ENCODE assay signal across 25 cellular contexts in genomic region chr17:76955191-76955590, GRCh38.
"Had no signal": no experiment of that assay in that cellular context is flagged by ENCODE, and none has a peak within 500 bp of the region (broad histone marks: within the 10 kb centered on the region; RNA-seq: fewer than 3 reads in every experiment).

No MANE protein-coding gene starts in this region.

- H3K36me3 Mint-ChIP-seq: activated CD4-positive, alpha-beta memory T cell treated with anti-CD3 and anti-CD28 coated beads for 36 hours; activated CD8-positive, alpha-beta memory T cell treated with anti-CD3 and anti-CD28 coated beads, Interleukin-2, amount 10 ng/mL, durations not matched to agents 7 days and 5 days; activated naive CD4-positive, alpha-beta T cell treated with anti-CD3 and anti-CD28 coated beads, Interleukin-2, amount 10 ng/mL, durations not matched to agents 7 days and 5 days; activated naive CD8-positive, alpha-beta T cell had no signal

- H3K27ac ChIP-seq: brain microvascular endothelial cell, epithelial cell of prostate, esophagus squamous epithelium, gastroesophageal sphincter, heart right ventricle, hepatocyte had no signal

- ATAC-seq: activated CD8-positive, alpha-beta memory T cell treated with anti-CD3 and anti-CD28 coated beads, Interleukin-2, amount 10 ng/mL, durations not matched to agents 7 days and 5 days; activated CD8-positive, alpha-beta T cell treated with anti-CD3 and anti-CD28 coated beads, Interleukin-2, amount 10 ng/mL, durations not matched to agents 7 days and 5 days; activated T-cell treated with anti-CD3 and anti-CD28 coated beads, Interleukin-2, amount 50 U/mL, for 72 hours; gastroesophageal sphincter; heart right ventricle had no signal

- H3K9me3 ChIP-seq: esophagus squamous epithelium, gastroesophageal sphincter, heart right ventricle had no signal

- H3K9me3 Mint-ChIP-seq: activated CD4-positive, alpha-beta memory T cell treated with anti-CD3 and anti-CD28 coated beads for 36 hours; activated naive CD4-positive, alpha-beta T cell treated with anti-CD3 and anti-CD28 coated beads, Interleukin-2, amount 10 ng/mL, durations not matched to agents 7 days and 5 days; activated T-cell treated with anti-CD3 and anti-CD28 coated beads, Interleukin-2, amount 50 U/mL, for 24 hours; activated T-cell treated with anti-CD3 and anti-CD28 coated beads, Interleukin-2, amount 50 U/mL, for 72 hours; central memory CD8-positive, alpha-beta T cell had no signal

- H3K36me3 ChIP-seq: brain microvascular endothelial cell, esophagus squamous epithelium, gastroesophageal sphincter, heart right ventricle had no signal

- H3K27me3 Mint-ChIP-seq: activated CD4-positive, alpha-beta memory T cell treated with anti-CD3 and anti-CD28 coated beads for 36 hours; activated naive CD8-positive, alpha-beta T cell; activated T-cell treated with anti-CD3 and anti-CD28 coated beads, Interleukin-2, amount 50 U/mL, for 24 hours had no signal

- H3K4me3 Mint-ChIP-seq: activated CD4-positive, alpha-beta memory T cell treated with anti-CD3 and anti-CD28 coated beads for 36 hours; activated CD8-positive, alpha-beta memory T cell treated with anti-CD3 and anti-CD28 coated beads, Interleukin-2, amount 10 ng/mL, durations not matched to agents 7 days and 5 days; activated CD8-positive, alpha-beta T cell treated with anti-CD3 and anti-CD28 coated beads, Interleukin-2, amount 10 ng/mL, durations not matched to agents 7 days and 5 days; activated naive CD4-positive, alpha-beta T cell treated with anti-CD3 and anti-CD28 coated beads, Interleukin-2, amount 10 ng/mL, durations not matched to agents 7 days and 5 days; activated naive CD8-positive, alpha-beta T cell; activated T-cell treated with anti-CD3 and anti-CD28 coated beads, Interleukin-2, amount 50 U/mL, for 24 hours; activated T-cell treated with anti-CD3 and anti-CD28 coated beads, Interleukin-2, amount 50 U/mL, for 72 hours; central memory CD8-positive, alpha-beta T cell had no signal

- H2AFZ ChIP-seq: hepatocyte had no signal

- H3K27ac Mint-ChIP-seq: activated CD4-positive, alpha-beta memory T cell treated with anti-CD3 and anti-CD28 coated beads for 36 hours; activated CD8-positive, alpha-beta memory T cell treated with anti-CD3 and anti-CD28 coated beads, Interleukin-2, amount 10 ng/mL, durations not matched to agents 7 days and 5 days; activated CD8-positive, alpha-beta T cell treated with anti-CD3 and anti-CD28 coated beads, Interleukin-2, amount 10 ng/mL, durations not matched to agents 7 days and 5 days; activated naive CD4-positive, alpha-beta T cell treated with anti-CD3 and anti-CD28 coated beads, Interleukin-2, amount 10 ng/mL, durations not matched to agents 7 days and 5 days; activated naive CD8-positive, alpha-beta T cell; activated T-cell treated with anti-CD3 and anti-CD28 coated beads, Interleukin-2, amount 50 U/mL, for 24 hours; activated T-cell treated with anti-CD3 and anti-CD28 coated beads, Interleukin-2, amount 50 U/mL, for 72 hours had no signal

- H3K4me2 ChIP-seq: hepatocyte had no signal

- H3K4me3 ChIP-seq: esophagus squamous epithelium, gastroesophageal sphincter, heart right ventricle, hepatocyte had no signal

- H3K4me1 Mint-ChIP-seq: activated CD8-positive, alpha-beta memory T cell treated with anti-CD3 and anti-CD28 coated beads, Interleukin-2, amount 10 ng/mL, durations not matched to agents 7 days and 5 days; activated naive CD4-positive, alpha-beta T cell treated with anti-CD3 and anti-CD28 coated beads, Interleukin-2, amount 10 ng/mL, durations not matched to agents 7 days and 5 days; central memory CD8-positive, alpha-beta T cell had no signal

- H3K27me3 ChIP-seq: brain microvascular endothelial cell had no signal

- H3K4me1 ChIP-seq: esophagus squamous epithelium had no signal

- DNase-seq: activated CD4-positive, alpha-beta memory T cell treated with anti-CD3 and anti-CD28 coated beads for 36 hours; activated CD4-positive, alpha-beta T cell treated with anti-CD3 and anti-CD28 coated beads for 1 hour; activated CD4-positive, alpha-beta T cell treated with anti-CD3 and anti-CD28 coated beads for 4 hours; activated CD8-positive, alpha-beta memory T cell treated with anti-CD3 and anti-CD28 coated beads, Interleukin-2, amount 10 ng/mL, durations not matched to agents 7 days and 5 days; activated CD8-positive, alpha-beta memory T cell treated with anti-CD3 and anti-CD28 coated beads, Interleukin-2, amount 50 U/mL, for 4 hours; activated CD8-positive, alpha-beta T cell treated with anti-CD3 and anti-CD28 coated beads, Interleukin-2, amount 10 ng/mL, durations not matched to agents 7 days and 5 days; activated gamma-delta T cell; activated naive CD4-positive, alpha-beta T cell; activated naive CD4-positive, alpha-beta T cell treated with anti-CD3 and anti-CD28 coated beads, Interleukin-2, amount 10 ng/mL, durations not matched to agents 7 days and 5 days; activated T-cell treated with anti-CD3 and anti-CD28 coated beads, Interleukin-2, amount 50 U/mL, for 24 hours; activated T-cell treated with anti-CD3 and anti-CD28 coated beads, Interleukin-2, amount 50 U/mL, for 72 hours; amniotic stem cell; anterior cingulate cortex; brain microvascular endothelial cell; cortex of kidney; effector CD8-positive, alpha-beta T cell; esophagus squamous epithelium; foreskin melanocyte; heart right ventricle; T-helper 2 cell had no signal
